Comparison of ENCODE assay signal across 1 cellular context in genomic region chr17:2266865-2267228, GRCh38.
TF ChIP-seq lines count a peak whose summit lies in the region.

No MANE protein-coding gene starts in this region.

TF ChIP-seq in GM12878, 131 proteins besides CTCF, POLR2A, EP300 and RAD21 (continued from another document and continues in another):
- TF ChIP-seq PRDM15 (CRISPR knock-in tag; IDR thresholded peaks at IDR 0.05) (no peak), BRCA1 (IDR thresholded peaks at IDR 0.05; ENCODE audit: low read depth, low read length) (no peak), E2F4 (IDR thresholded peaks at IDR 0.05; ENCODE audit: low read depth, low read length) (no peak), MEF2B (IDR thresholded peaks at IDR 0.05; ENCODE audit: partially characterized antibody, poor library complexity, severe bottlenecking) (no peak), NRF1 (conservative IDR thresholded peaks at IDR 0.05; ENCODE audit: low read depth, low read length) (no peak), RCOR1 (conservative IDR thresholded peaks at IDR 0.05; ENCODE audit: low read depth, low read length) (no peak), SUZ12 (IDR thresholded peaks at IDR 0.05; ENCODE audit: unreplicated experiment) (no peak), DPF2 (IDR thresholded peaks at IDR 0.05) (no peak), JUND (IDR thresholded peaks at IDR 0.05; ENCODE audit: low read depth, low read length) (no peak), EGR1 (IDR thresholded peaks at IDR 0.05; ENCODE audit: borderline replicate concordance in 1 of 2, low read depth in 2 of 2, low read length in 2 of 2) (no peak), EZH2 (IDR thresholded peaks at IDR 0.05; ENCODE audit: borderline replicate concordance, control insufficient read depth, low read depth, low read length) (no peak), SMAD1 (IDR thresholded peaks at IDR 0.05; ENCODE audit: low read depth, partially characterized antibody) (no peak), YY1 (IDR thresholded peaks at IDR 0.05; ENCODE audit: low read depth, low read length) (no peak; the same call in 1 of the 2 replicates), NFYA (IDR thresholded peaks at IDR 0.05; ENCODE audit: borderline replicate concordance, low read depth, low read length) (no peak), FOXK2 (IDR thresholded peaks at IDR 0.05) (no peak), RUNX3 (IDR thresholded peaks at IDR 0.05; ENCODE audit: low read length) (no peak), CUX1 (IDR thresholded peaks at IDR 0.05; ENCODE audit: insufficient replicate concordance, low read depth, low read length) (no peak), ZBTB40 (IDR thresholded peaks at IDR 0.05; ENCODE audit: borderline replicate concordance) (no peak; the same call in 1 of the 2 replicates), SRF (IDR thresholded peaks at IDR 0.05; ENCODE audit: low read depth in 2 of 2, low read length in 2 of 2) (no peak), PAX8 (IDR thresholded peaks at IDR 0.05) (no peak), CEBPB (IDR thresholded peaks at IDR 0.05; ENCODE audit: borderline replicate concordance in 1 of 2, low read depth in 2 of 2, low read length in 2 of 2) (no peak), EED (IDR thresholded peaks at IDR 0.05; ENCODE audit: low read depth) (no peak), MXI1 (IDR thresholded peaks at IDR 0.05; ENCODE audit: low read depth, low read length) (no peak), ZBTB33 (IDR thresholded peaks at IDR 0.05) (no peak), HCFC1 (IDR thresholded peaks at IDR 0.05; ENCODE audit: low read length) (no peak), SKIL (IDR thresholded peaks at IDR 0.05; ENCODE audit: low read depth, poor library complexity, severe bottlenecking) (no peak), ELK1 (IDR thresholded peaks at IDR 0.05; ENCODE audit: low read depth, low read length) (no peak), ZSCAN29 (IDR thresholded peaks at IDR 0.05) (no peak), IKZF2 (IDR thresholded peaks at IDR 0.05) (no peak), RAD51 (IDR thresholded peaks at IDR 0.05) (peak; percentile 93), SUPT20H (IDR thresholded peaks at IDR 0.05; ENCODE audit: borderline replicate concordance, control insufficient read depth, low read depth, low read length) (no peak), PML (IDR thresholded peaks at IDR 0.05; ENCODE audit: low read length) (no peak), ASH2L (IDR thresholded peaks at IDR 0.05; ENCODE audit: borderline replicate concordance, low read depth) (no peak), ZNF384 (IDR thresholded peaks at IDR 0.05; ENCODE audit: borderline replicate concordance, low read depth, low read length) (no peak), POU2F2 (IDR thresholded peaks at IDR 0.05; ENCODE audit: borderline replicate concordance, low read depth, low read length) (peak; percentile 15; the same call in 1 of the 3 replicates), CBX3 (IDR thresholded peaks at IDR 0.05; ENCODE audit: borderline replicate concordance, low read depth) (no peak), USF2 (IDR thresholded peaks at IDR 0.05; ENCODE audit: borderline replicate concordance, low read depth, low read length) (peak; percentile 64; the same call in 1 of the 2 replicates), ZNF24 (IDR thresholded peaks at IDR 0.05) (no peak), SIN3A (IDR thresholded peaks at IDR 0.05; ENCODE audit: low read depth, low read length) (no peak), BHLHE40 (IDR thresholded peaks at IDR 0.05; ENCODE audit: borderline replicate concordance in 1 of 2, low read depth in 2 of 2, low read length in 1 of 2) (peak; percentile 95 to 96), KDM1A (IDR thresholded peaks at IDR 0.05; ENCODE audit: borderline replicate concordance) (no peak), MTA2 (IDR thresholded peaks at IDR 0.05; ENCODE audit: low read depth) (peak; percentile 42; the same call in 1 of the 2 replicates), ZBED1 (IDR thresholded peaks at IDR 0.05; ENCODE audit: borderline replicate concordance) (no peak), HDAC6 (IDR thresholded peaks at IDR 0.05; ENCODE audit: unreplicated experiment) (no peak), NR2C1 (IDR thresholded peaks at IDR 0.05) (no peak; the same call in 1 of the 2 replicates)
